In the genomic region with DNA sequence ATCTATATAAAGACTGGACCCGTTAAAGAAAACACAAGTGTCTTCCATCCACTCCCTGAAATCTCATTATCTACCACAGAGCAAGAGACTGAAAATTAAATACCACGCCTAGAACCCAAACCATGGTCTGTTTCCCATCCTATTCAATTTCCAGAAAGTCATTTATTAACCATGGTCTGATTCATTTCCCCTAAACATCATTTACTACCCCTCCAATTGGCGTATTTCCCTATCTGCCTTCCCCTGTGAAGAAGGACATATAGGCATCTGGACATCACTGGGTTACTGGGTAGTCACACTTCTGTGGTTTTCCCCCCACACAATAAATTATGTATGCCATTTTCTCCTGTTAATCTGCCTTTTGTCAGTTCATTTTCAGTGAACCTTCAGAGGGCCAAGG, we compare ENCODE assay signal across 34 cellular contexts. TPM values are rescaled to one million over a fixed set of nuclear protein-coding genes. Genes with fewer than 3 reads are reported as not detected.
DNase-seq lines count a peak whose midpoint lies in the region; ATAC-seq, FAIRE-seq and TF ChIP-seq lines count a peak whose summit lies in the region.
"Had no signal": no experiment of that assay in that cellular context is flagged by ENCODE, and none has a peak within 500 bp of the region (broad histone marks: within the 10 kb centered on the region; RNA-seq: fewer than 3 reads in every experiment).

No MANE protein-coding gene starts in this region.

- TF ChIP-seq CTCF in natural killer cell (IDR thresholded peaks at IDR 0.05) (no peak), fibroblast of the aortic adventitia (IDR thresholded peaks at IDR 0.05; ENCODE audit: insufficient read depth, low read length) (no peak)

- DNase-seq in natural killer cell = no peak
- DNase-seq in natural killer cell treated with Interleukin-12 subunit alpha and Interleukin-12 subunit beta and Interleukin-15 and Interleukin-18, amount 100 ng/mL, for 72 hours (ENCODE audit: low spot score) = no peak
- DNase-seq in RCC 7860 (ENCODE audit: low spot score) = peak; percentile 92
- peak; percentile 69 for DNase-seq in fibroblast of the aortic adventitia (ENCODE audit: low read depth)
- no peak for DNase-seq in NCI-H1048 (lab: John Stamatoyannopoulos, UW)
- no peak for DNase-seq in KG1 (lab: John Stamatoyannopoulos, UW)
- DNase-seq: activated B cell treated with CpG ODN at 0.5 μM for 24 hours; activated CD4-positive, alpha-beta T cell treated with anti-CD3 and anti-CD28 coated beads, Interleukin-2, amount 50 U/mL, for 1 hour; activated naive CD4-positive, alpha-beta T cell; activated naive CD8-positive, alpha-beta T cell treated with anti-CD3 and anti-CD28 coated beads, Interleukin-2, amount 50 U/mL, for 24 hours; CD8-positive, alpha-beta T cell; dermis blood vessel endothelial cell; DMS 273 treated with DMSO at 0.1 percent for 48 hours; esophagus squamous epithelium; immature natural killer cell; Karpas-422; mammary epithelial cell; NCI-H2107; NCI-H345; NCI-H69; nephron progenitor cell; SJCRH30; T-helper 1 cell; uterus had no signal

- H3K27me3 Mint-ChIP-seq in natural killer cell (ENCODE audit: low read depth in 2 of 2) = no peaks in the 10 kb centered on the region
- H3K27me3 Mint-ChIP-seq in natural killer cell treated with Interleukin-12 subunit alpha and Interleukin-12 subunit beta and Interleukin-15 and Interleukin-18, amount 100 ng/mL, for 72 hours = no peaks in the 10 kb centered on the region
- H3K27me3 Mint-ChIP-seq: activated B cell treated with CpG ODN at 0.5 μM for 24 hours; activated naive CD8-positive, alpha-beta T cell treated with anti-CD3 and anti-CD28 coated beads, Interleukin-2, amount 50 U/mL, for 24 hours; B cell; brain; stimulated activated naive CD8-positive, alpha-beta T cell treated with anti-CD3 and anti-CD28 coated beads, Interleukin-15, Interleukin-2, amounts not matched to agents 100 ng/mL and 50 ng/mL, for 24 hours had no signal

- H3K27ac Mint-ChIP-seq in natural killer cell = peak overlapping the region; percentile 15 to 70
- no peak overlapping the region for H3K27ac Mint-ChIP-seq in natural killer cell treated with Interleukin-12 subunit alpha and Interleukin-12 subunit beta and Interleukin-15 and Interleukin-18, amount 100 ng/mL, for 72 hours
- H3K27ac Mint-ChIP-seq: activated B cell treated with CpG ODN at 0.5 μM for 24 hours; activated naive CD8-positive, alpha-beta T cell treated with anti-CD3 and anti-CD28 coated beads, Interleukin-2, amount 50 U/mL, for 24 hours; B cell; brain; H9; nephron progenitor cell; stimulated activated naive CD8-positive, alpha-beta T cell treated with anti-CD3 and anti-CD28 coated beads, Interleukin-15, Interleukin-2, amounts not matched to agents 100 ng/mL and 50 ng/mL, for 24 hours had no signal

- intact Hi-C loops in natural killer cell (cut with micrococcal nuclease) = no loop called here

- H3K36me3 Mint-ChIP-seq in natural killer cell = no peaks in the 10 kb centered on the region
- peaks cover 14% of the 10 kb centered on the region for H3K36me3 Mint-ChIP-seq in natural killer cell treated with Interleukin-12 subunit alpha and Interleukin-12 subunit beta and Interleukin-15 and Interleukin-18, amount 100 ng/mL, for 72 hours

- H3K4me1 Mint-ChIP-seq in natural killer cell = peaks cover 12 to 26% of the 10 kb centered on the region in 2 donors
- peaks cover 16 to 24% of the 10 kb centered on the region in 2 donors for H3K4me1 Mint-ChIP-seq in natural killer cell treated with Interleukin-12 subunit alpha and Interleukin-12 subunit beta and Interleukin-15 and Interleukin-18, amount 100 ng/mL, for 72 hours (ENCODE audit: low read depth in 2 of 2)
- H3K4me1 Mint-ChIP-seq: activated B cell treated with CpG ODN at 0.5 μM for 24 hours, B cell had no signal

- H3K9me3 Mint-ChIP-seq in natural killer cell = no peaks in the 10 kb centered on the region
- H3K9me3 Mint-ChIP-seq in natural killer cell treated with Interleukin-12 subunit alpha and Interleukin-12 subunit beta and Interleukin-15 and Interleukin-18, amount 100 ng/mL, for 72 hours = no peaks in the 10 kb centered on the region
- H3K9me3 Mint-ChIP-seq: activated B cell treated with CpG ODN at 0.5 μM for 24 hours; activated naive CD8-positive, alpha-beta T cell treated with anti-CD3 and anti-CD28 coated beads, Interleukin-2, amount 50 U/mL, for 24 hours; brain; CD8-positive, alpha-beta T cell; H9; immature natural killer cell; nephron progenitor cell; stimulated activated naive CD8-positive, alpha-beta T cell treated with anti-CD3 and anti-CD28 coated beads, Interleukin-15, Interleukin-2, amounts not matched to agents 100 ng/mL and 50 ng/mL, for 24 hours had no signal

- no peak overlapping the region for H3K4me3 ChIP-seq in fibroblast of the aortic adventitia (ENCODE audit: low read depth, low read length)
- H3K4me3 ChIP-seq: A549, esophagus squamous epithelium, right atrium auricular region, SJCRH30, thoracic aorta, uterus had no signal

- FAIRE-seq in RCC 7860 (lab: Jason Lieb, UNC) = peak; percentile 97
- FAIRE-seq: A549, small intestine had no signal

- H3K4me3 Mint-ChIP-seq in natural killer cell = no peak overlapping the region
- no peak overlapping the region for H3K4me3 Mint-ChIP-seq in natural killer cell treated with Interleukin-12 subunit alpha and Interleukin-12 subunit beta and Interleukin-15 and Interleukin-18, amount 100 ng/mL, for 72 hours
- H3K4me3 Mint-ChIP-seq: activated B cell treated with CpG ODN at 0.5 μM for 24 hours; activated naive CD8-positive, alpha-beta T cell treated with anti-CD3 and anti-CD28 coated beads, Interleukin-2, amount 50 U/mL, for 24 hours; B cell; brain; CD8-positive, alpha-beta T cell; H9; immature natural killer cell; nephron progenitor cell; stimulated activated naive CD8-positive, alpha-beta T cell treated with anti-CD3 and anti-CD28 coated beads, Interleukin-15, Interleukin-2, amounts not matched to agents 100 ng/mL and 50 ng/mL, for 24 hours had no signal

- ATAC-seq in natural killer cell (no peak), GM18867 (IDR thresholded peaks at IDR 0.05; ENCODE audit: unreplicated experiment) (no peak), GM18907 (IDR thresholded peaks at IDR 0.05; ENCODE audit: unreplicated experiment) (no peak)
- no peak for ATAC-seq in natural killer cell treated with Interleukin-12 subunit alpha and Interleukin-12 subunit beta and Interleukin-15 and Interleukin-18, amount 100 ng/mL, for 72 hours
- ATAC-seq: activated naive CD8-positive, alpha-beta T cell treated with anti-CD3 and anti-CD28 coated beads, Interleukin-2, amount 50 U/mL, for 24 hours; CD8-positive, alpha-beta T cell had no signal

RNA-seq across cellular contexts. Expression of gene CCDC93, which starts 30.8 kb away (rescaled TPM):
- total RNA-seq in natural killer cell (10 to 100 TPM; 58.6 to 68.6 (median 67.4) TPM), fibroblast of the aortic adventitia (ENCODE audit: low replicate concordance) (23.9 and 30.5 TPM in 2 replicates)
- 10 to 100 TPM; 33.5 to 59.9 TPM for total RNA-seq in natural killer cell treated with Interleukin-12 subunit alpha and Interleukin-12 subunit beta and Interleukin-15 and Interleukin-18, amount 100 ng/mL, for 72 hours

Comparison
In these comparisons a context has a peak if more than half of its experiments do, and no peak if none do; other contexts are left out.
1. H3K27ac Mint-ChIP-seq: peak in natural killer cell (2 of 2); none in natural killer cell treated with Interleukin-12 subunit alpha and Interleukin-12 subunit beta and Interleukin-15 and Interleukin-18, amount 100 ng/mL, for 72 hours (0 of 2).
2. DNase-seq: peak in RCC 7860 (single experiment) and fibroblast of the aortic adventitia (single experiment); none in natural killer cell (single experiment), natural killer cell treated with Interleukin-12 subunit alpha and Interleukin-12 subunit beta and Interleukin-15 and Interleukin-18, amount 100 ng/mL, for 72 hours (single experiment), NCI-H1048 (single experiment) and KG1 (single experiment).